In the genomic region with DNA sequence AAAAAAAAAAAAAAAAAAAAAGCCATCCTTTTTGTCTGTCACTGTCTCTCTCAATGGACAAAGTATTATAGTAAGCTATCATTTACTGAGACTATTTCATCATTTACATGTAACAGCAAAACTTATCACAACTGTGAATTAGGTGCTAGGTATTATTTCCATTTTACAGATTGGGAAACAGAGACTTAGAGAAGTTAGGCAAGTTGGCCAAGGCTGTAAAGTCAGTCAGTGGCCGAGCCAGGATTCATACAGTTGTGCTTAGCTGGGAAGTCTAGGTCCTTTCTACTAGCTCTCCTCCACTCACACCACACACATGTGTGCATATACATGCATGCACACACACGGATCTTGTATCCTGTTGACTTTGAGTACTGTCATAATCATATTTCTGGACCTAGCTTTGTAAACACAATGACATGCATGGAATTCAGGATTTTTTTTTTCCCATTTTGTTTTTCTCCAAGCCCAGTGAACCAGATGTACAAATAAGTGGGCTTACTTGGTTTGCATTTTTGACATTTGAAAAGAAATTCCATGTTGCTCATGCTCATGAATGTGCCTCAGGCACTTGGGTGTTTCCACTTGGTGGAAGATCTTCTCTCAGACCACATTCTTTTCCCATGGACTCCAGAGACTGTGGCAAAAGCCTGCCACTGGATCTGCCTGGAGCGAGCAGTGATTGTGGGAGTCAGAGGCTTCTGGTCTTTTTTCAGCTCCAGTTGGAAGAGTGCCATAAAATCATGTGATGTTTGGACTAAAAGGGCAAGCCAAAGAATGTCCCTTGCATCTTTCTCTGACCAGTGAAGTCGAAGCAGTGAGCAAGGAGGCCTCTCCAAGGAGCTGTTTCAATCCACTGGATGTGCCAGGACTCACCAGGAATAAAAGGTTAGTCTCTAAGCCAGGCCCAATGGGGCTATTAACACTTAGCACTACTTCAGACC, we compare ENCODE assay signal across 9 cellular contexts.
DNase-seq lines count a peak whose midpoint lies in the region; ATAC-seq, FAIRE-seq and TF ChIP-seq lines count a peak whose summit lies in the region.
"Had no signal": no experiment of that assay in that cellular context is flagged by ENCODE, and none has a peak within 500 bp of the region (broad histone marks: within the 10 kb centered on the region; RNA-seq: fewer than 3 reads in every experiment).

No MANE protein-coding gene starts in this region.

- peak; percentile 45 for FAIRE-seq in astrocyte (lab: Jason Lieb, UNC)
- no peak for FAIRE-seq in frontal cortex (lab: Jason Lieb, UNC)

- H3K27me3 ChIP-seq in astrocyte (ENCODE audit: insufficient read depth, low read length) (no peaks in the 10 kb centered on the region), heart right ventricle (peaks cover 0 to 6% (median 0%) of the 10 kb centered on the region in 7 donors)

- peaks cover 10% of the 10 kb centered on the region for H3K4me1 Mint-ChIP-seq in astrocyte (ENCODE audit: low read depth, unreplicated experiment)
- no peaks in the 10 kb centered on the region for H3K4me1 Mint-ChIP-seq in naive thymus-derived CD8-positive, alpha-beta T cell

- H3K4me2 ChIP-seq in astrocyte (ENCODE audit: low read length) = no peak overlapping the region

- no peaks in the 10 kb centered on the region for H3K79me2 ChIP-seq in astrocyte (ENCODE audit: insufficient read depth, low read length)

- H3K4me1 ChIP-seq in astrocyte (ENCODE audit: insufficient read depth, low read length) = no peaks in the 10 kb centered on the region
- H3K4me1 ChIP-seq in heart right ventricle = peaks cover 0 to 14% (median 9%) of the 10 kb centered on the region in 9 donors

- TF ChIP-seq CTCF in astrocyte (IDR thresholded peaks at IDR 0.05; ENCODE audit: insufficient read depth, low read depth, low read length) (no peak), heart right ventricle (IDR thresholded peaks at IDR 0.05) (no peak)

- peak overlapping the region; percentile 1 for H3K27ac ChIP-seq in astrocyte (ENCODE audit: low read depth, low read length)
- H3K27ac ChIP-seq in heart right ventricle = peak overlapping the region in 5 of 10 donors; percentile 1 to 55 (median 31)

- H3K9ac ChIP-seq in astrocyte (ENCODE audit: low read length) = peak overlapping the region; percentile 40

- peak overlapping the region; percentile 64 for H3K4me3 Mint-ChIP-seq in astrocyte (ENCODE audit: unreplicated experiment)
- no peak overlapping the region for H3K4me3 Mint-ChIP-seq in naive thymus-derived CD8-positive, alpha-beta T cell

- peak overlapping the region; percentile 75 for H3K27ac Mint-ChIP-seq in astrocyte (ENCODE audit: unreplicated experiment)
- H3K27ac Mint-ChIP-seq in naive thymus-derived CD8-positive, alpha-beta T cell = no peak overlapping the region

- no peaks in the 10 kb centered on the region for H3K9me3 Mint-ChIP-seq in astrocyte (ENCODE audit: unreplicated experiment)
- peaks cover 0 to 2% (median 0%) of the 10 kb centered on the region in 9 donors for H3K9me3 Mint-ChIP-seq in naive thymus-derived CD8-positive, alpha-beta T cell

- POLR2A ChIA-PET in naive thymus-derived CD8-positive, alpha-beta T cell (lab: Charles Lee) = no interaction called here

- H3K4me3 ChIP-seq in astrocyte (ENCODE audit: insufficient read depth, low read depth, low read length) = no peak overlapping the region
- no peak overlapping the region for H3K4me3 ChIP-seq in heart right ventricle
- H3K4me3 ChIP-seq: lung had no signal

- no peaks in the 10 kb centered on the region for H3K27me3 Mint-ChIP-seq in astrocyte (ENCODE audit: low read depth, unreplicated experiment)
- peaks cover 6 to 38% (median 23%) of the 10 kb centered on the region in 5 donors for H3K27me3 Mint-ChIP-seq in naive thymus-derived CD8-positive, alpha-beta T cell

- H3K9me3 ChIP-seq in astrocyte (ENCODE audit: insufficient read depth, low read depth, low read length) = no peaks in the 10 kb centered on the region
- no peaks in the 10 kb centered on the region for H3K9me3 ChIP-seq in heart right ventricle

- intact Hi-C loops in heart right ventricle (cut with DNase I) = loop anchor here in 3 of 10 donors (5.0 to 10.0 kb wide), 4 partner anchors 65 to 177 kb away; a partner anchor contains a TSS
- intact Hi-C loops in sciatic nerve (cut with DNase I) = no loop called here

- DNase-seq in GM04504 (ENCODE audit: low read depth) (peak; percentile 99), astrocyte (ENCODE audit: low read depth) (peak; percentile 50), heart right ventricle (peak in 1 of 2 donors; percentile 61), sciatic nerve (ENCODE audit: low spot score) (no peak), frontal cortex (ENCODE audit: low spot score in 2 of 2) (no peak), COLO668 (lab: John Stamatoyannopoulos, UW; ENCODE audit: unreplicated experiment) (no peak)
- DNase-seq in naive thymus-derived CD8-positive, alpha-beta T cell = no peak

- no peaks in the 10 kb centered on the region for H3K36me3 ChIP-seq in astrocyte (ENCODE audit: insufficient read depth, low read length)
- no peaks in the 10 kb centered on the region for H3K36me3 ChIP-seq in heart right ventricle

- H3K36me3 Mint-ChIP-seq in astrocyte (ENCODE audit: low read depth, unreplicated experiment) = peaks cover 3% of the 10 kb centered on the region
- no peaks in the 10 kb centered on the region for H3K36me3 Mint-ChIP-seq in naive thymus-derived CD8-positive, alpha-beta T cell

- peak overlapping the region; percentile 3 for H2AFZ ChIP-seq in astrocyte (ENCODE audit: low read depth, low read length)

- no peaks in the 10 kb centered on the region for H4K20me1 ChIP-seq in astrocyte (ENCODE audit: insufficient read depth, low read length)

- WGBS in heart right ventricle, 2 donors = 34 to 43% methylated on average over 4 of the region's 4 CpGs

- peak; percentile 52 to 87 (median 74) for ATAC-seq in heart right ventricle
- ATAC-seq in sciatic nerve = peak; percentile 78
- ATAC-seq in HG03521 (IDR thresholded peaks at IDR 0.05; ENCODE audit: unreplicated experiment) = no peak
- ATAC-seq in naive thymus-derived CD8-positive, alpha-beta T cell = no peak

Comparison
In these comparisons a context has a peak if more than half of its experiments do, and no peak if none do; other contexts are left out.
1. DNase-seq: peak in GM04504 (single experiment) and astrocyte (single experiment); none in sciatic nerve (single experiment), frontal cortex (0 of 2), naive thymus-derived CD8-positive, alpha-beta T cell (0 of 10) and COLO668 (single experiment).
2. ATAC-seq: peak in heart right ventricle (8 of 8) and sciatic nerve (single experiment); none in HG03521 (single experiment) and naive thymus-derived CD8-positive, alpha-beta T cell (0 of 2).